ENCODE assay signal across 8 cellular contexts in the genomic region with DNA sequence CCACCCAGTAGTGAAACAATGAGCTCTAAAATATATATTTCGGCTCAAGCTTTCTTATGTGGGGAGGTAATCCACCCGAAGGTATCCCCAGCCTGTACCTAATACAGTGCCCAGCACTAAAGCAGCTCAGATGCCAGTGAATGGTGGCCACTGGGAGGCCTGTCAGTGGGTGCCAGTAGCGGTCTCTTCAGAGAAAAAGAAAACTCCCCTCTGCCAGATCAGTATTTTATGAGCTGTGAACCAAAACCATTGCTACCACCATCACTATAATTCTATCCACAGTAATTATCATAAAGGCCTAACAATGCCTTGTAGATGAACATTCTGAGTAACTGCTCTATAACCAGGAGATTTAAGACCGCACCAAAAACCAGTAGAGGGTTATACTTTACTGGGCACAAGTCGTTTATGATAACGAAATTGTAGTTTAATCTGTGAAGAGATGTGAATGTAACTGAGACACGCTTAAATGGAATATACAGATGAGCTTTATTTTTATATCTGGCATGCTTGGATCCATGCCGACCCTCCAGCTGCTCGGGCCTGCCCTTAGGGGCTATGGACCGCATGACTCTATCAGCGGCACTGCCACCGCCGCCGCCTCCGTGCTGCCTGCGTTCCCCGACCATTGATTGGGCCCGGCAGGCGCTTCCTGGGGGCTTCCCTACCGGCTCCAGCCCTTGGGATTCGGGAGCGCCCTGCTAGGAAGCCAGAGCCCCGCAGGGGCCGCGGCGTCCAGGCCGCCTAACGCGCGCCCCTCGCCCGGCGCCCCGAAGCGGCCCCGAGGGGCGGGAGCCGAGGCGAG. TPM values are rescaled to one million over a fixed set of nuclear protein-coding genes. Genes with fewer than 3 reads are reported as not detected.
DNase-seq lines count a peak whose midpoint lies in the region; ATAC-seq, FAIRE-seq and TF ChIP-seq lines count a peak whose summit lies in the region.

No MANE protein-coding gene starts in this region.

- no peaks in the 10 kb centered on the region for H3K27me3 Mint-ChIP-seq in astrocyte (ENCODE audit: low read depth, unreplicated experiment)

- H3K4me1 ChIP-seq in SJCRH30 (peaks cover 11% of the 10 kb centered on the region), astrocyte (ENCODE audit: insufficient read depth, low read length) (peaks cover 9% of the 10 kb centered on the region), right cardiac atrium (ENCODE audit: control insufficient read depth, insufficient read depth, low read length) (no peaks in the 10 kb centered on the region), psoas muscle (peaks cover 35% of the 10 kb centered on the region)

- H3K4me3 Mint-ChIP-seq in astrocyte (ENCODE audit: unreplicated experiment) = peak overlapping the region; percentile 85

- WGBS in right cardiac atrium = 6% methylated on average over 39 of the region's 39 CpGs
- 3 to 7% (median 5%) methylated on average over 20 to 39 of the region's 39 CpGs for WGBS in psoas muscle, 3 donors

- H3K27ac ChIP-seq in HL-60 (replicated peaks) = peak overlapping the region; percentile 82
- H3K27ac ChIP-seq in SJCRH30 = peak overlapping the region; percentile 95
- H3K27ac ChIP-seq in astrocyte (ENCODE audit: low read depth, low read length) = peak overlapping the region; percentile 92
- H3K27ac ChIP-seq in right cardiac atrium (ENCODE audit: low read length) = peak overlapping the region; percentile 83
- H3K27ac ChIP-seq in psoas muscle = peak overlapping the region; percentile 98

- intact Hi-C loops in right cardiac atrium (cut with DNase I) (loop anchor here in 1 of 4 donors (10.0 kb wide), 1 partner anchor 64 kb away; no protein-coding TSS in a partner anchor), psoas muscle (cut with DNase I) (loop anchor here in 1 of 2 donors (1.0 to 10.0 kb wide), 3 partner anchors 54 to 594 kb away; a partner anchor contains a TSS)

- H3K79me2 ChIP-seq in astrocyte (ENCODE audit: insufficient read depth, low read length) = peaks cover 46% of the 10 kb centered on the region

- H3K36me3 ChIP-seq in SJCRH30 (0 out of 2 replicates have a peak, but pooled peaks cover 2% of the 10 kb centered on the region), astrocyte (ENCODE audit: insufficient read depth, low read length) (no peaks in the 10 kb centered on the region), psoas muscle (ENCODE audit: insufficient read depth in 1 of 2, low read depth in 1 of 2) (no peaks in the 10 kb centered on the region)

- no peaks in the 10 kb centered on the region for H3K27me3 ChIP-seq in HL-60 (ENCODE audit: insufficient read depth, poor library complexity, severe bottlenecking)
- no peaks in the 10 kb centered on the region for H3K27me3 ChIP-seq in SJCRH30
- H3K27me3 ChIP-seq in astrocyte (ENCODE audit: insufficient read depth, low read length) = no peaks in the 10 kb centered on the region
- no peaks in the 10 kb centered on the region for H3K27me3 ChIP-seq in right cardiac atrium (ENCODE audit: control insufficient read depth, insufficient read depth)
- H3K27me3 ChIP-seq in psoas muscle (ENCODE audit: insufficient read depth in 3 of 3, low read length in 2 of 3) = no peaks in the 10 kb centered on the region

- ATAC-seq in GM21390 (IDR thresholded peaks at IDR 0.05; ENCODE audit: unreplicated experiment) (peak; percentile 32), right cardiac atrium (peak; percentile 56 to 64), psoas muscle (peak; percentile 70 to 74 (median 72))

- DNase-seq in Daoy (ENCODE audit: low read depth) (peak; percentile 58), HL-60 (ENCODE audit: low read depth in 1 of 2, low spot score in 1 of 2) (peak in 1 of 2 experiments; percentile 31), SJCRH30 (peak; percentile 76 to 80), astrocyte (ENCODE audit: low read depth) (peak; percentile 49), right cardiac atrium (peak; percentile 81 to 90 (median 89)), psoas muscle (peak; percentile 55 to 84), NK-92 (lab: John Stamatoyannopoulos, UW; ENCODE audit: unreplicated experiment) (no peak)

- H3K36me3 Mint-ChIP-seq in astrocyte (ENCODE audit: low read depth, unreplicated experiment) = peaks cover 4% of the 10 kb centered on the region

- H3K9me3 Mint-ChIP-seq in astrocyte (ENCODE audit: unreplicated experiment) = no peaks in the 10 kb centered on the region

- peak overlapping the region; percentile 63 for H2AFZ ChIP-seq in astrocyte (ENCODE audit: low read depth, low read length)

- peaks cover 28% of the 10 kb centered on the region for H4K20me1 ChIP-seq in astrocyte (ENCODE audit: insufficient read depth, low read length)

- H3K9ac ChIP-seq in astrocyte (ENCODE audit: low read length) = peak overlapping the region; percentile 98

- H3K4me1 Mint-ChIP-seq in astrocyte (ENCODE audit: low read depth, unreplicated experiment) = peaks cover 25% of the 10 kb centered on the region

- peak overlapping the region; percentile 75 for H3K27ac Mint-ChIP-seq in astrocyte (ENCODE audit: unreplicated experiment)

- TF ChIP-seq CTCF in HL-60 (IDR thresholded peaks at IDR 0.05; ENCODE audit: insufficient read depth, low read length) (no peak), astrocyte (IDR thresholded peaks at IDR 0.05; ENCODE audit: insufficient read depth, low read depth, low read length) (no peak), psoas muscle (IDR thresholded peaks at IDR 0.05) (no peak)

- H3K4me3 ChIP-seq in HL-60 (replicated peaks; ENCODE audit: insufficient read depth, low read length) (peak overlapping the region; percentile 79), SJCRH30 (peak overlapping the region; percentile 97), astrocyte (ENCODE audit: insufficient read depth, low read depth, low read length) (peak overlapping the region; percentile 96), right cardiac atrium (ENCODE audit: low read length) (peak overlapping the region; percentile 47), psoas muscle (peak overlapping the region; percentile 84)

- peak overlapping the region; percentile 87 for H3K4me2 ChIP-seq in astrocyte (ENCODE audit: low read length)

- H3K9me3 ChIP-seq in SJCRH30 (replicated peaks) (no peaks in the 10 kb centered on the region), astrocyte (ENCODE audit: insufficient read depth, low read depth, low read length) (no peaks in the 10 kb centered on the region), right cardiac atrium (ENCODE audit: control insufficient read depth, low read length) (no peaks in the 10 kb centered on the region), psoas muscle (no peaks in the 10 kb centered on the region)

- FAIRE-seq in astrocyte (lab: Jason Lieb, UNC) = no peak

RNA-seq across cellular contexts. Expression of a gene that starts 0.6 kb away (rescaled TPM):
- total RNA-seq in Daoy (2014; rRNA removed; shearing (Covaris generic)) = 18.8 and 21.5 TPM in 2 replicates
- 33.6 and 34.2 TPM in 2 replicates for total RNA-seq in SJCRH30 (2014; rRNA removed; shearing (Covaris generic))
- total RNA-seq in astrocyte = 17.2 and 19.9 TPM in 2 replicates
- total RNA-seq in right cardiac atrium = 10 to 100 TPM; 20.7 to 24.0 (median 22.7) TPM
- polyA plus RNA-seq in right cardiac atrium = 8.8 TPM
- 10 to 100 TPM; 19.8 to 47.5 (median 22.5) TPM for total RNA-seq in psoas muscle
- polyA plus RNA-seq in psoas muscle = 10 to 100 TPM; 11.7 to 22.0 (median 16.3) TPM

Comparison
In these comparisons a context has a peak if more than half of its experiments do, and no peak if none do; other contexts are left out.
1. H3K4me3 ChIP-seq: peak in every context shown above with its lines; median percentile 97 in SJCRH30; 96 in astrocyte; 84 in psoas muscle; 79 in HL-60; 47 in right cardiac atrium.